Comparison of ENCODE assay signal across 8 cellular contexts in genomic region chr12:104682790-104683279, GRCh38.
DNase-seq lines count a peak whose midpoint lies in the region; ATAC-seq and TF ChIP-seq lines count a peak whose summit lies in the region.

No MANE protein-coding gene starts in this region.

- DNase-seq in GM10266 (ENCODE audit: extremely low spot score) (peak; percentile 65), right cardiac atrium (peak in 1 of 3 donors; percentile 47), upper lobe of left lung (peak in 1 of 2 donors; percentile 70), NCI-H345 (lab: John Stamatoyannopoulos, UW) (no peak), amniotic stem cell (lab: John Stamatoyannopoulos, UW) (no peak)
- DNase-seq in activated CD4-positive, alpha-beta T cell treated with anti-CD3 and anti-CD28 coated beads for 24 hours (ENCODE audit: low read depth in 2 of 2): peak; percentile 55 to 68

- H3K27ac ChIP-seq in right cardiac atrium (ENCODE audit: low read length): peak overlapping the region; percentile 9
- H3K27ac ChIP-seq in upper lobe of left lung: peak overlapping the region; percentile 3 to 81 (median 68)

- H3K9me3 ChIP-seq in right cardiac atrium (ENCODE audit: control insufficient read depth, low read length) (no peaks in the 10 kb centered on the region), upper lobe of left lung (no peaks in the 10 kb centered on the region)

- TF ChIP-seq CTCF in GM10266 (IDR thresholded peaks at IDR 0.05; ENCODE audit: control insufficient read depth, insufficient read depth, low read depth, missing control alignments) (no peak), upper lobe of left lung (IDR thresholded peaks at IDR 0.05) (no peak)

- H3K4me1 ChIP-seq in right cardiac atrium (ENCODE audit: control insufficient read depth, insufficient read depth, low read length) (peaks cover 3% of the 10 kb centered on the region), upper lobe of left lung (peaks cover 21 to 49% (median 27%) of the 10 kb centered on the region in 4 donors)

- TF ChIP-seq EP300 in upper lobe of left lung (IDR thresholded peaks at IDR 0.05): no peak

- H3K36me3 ChIP-seq in upper lobe of left lung: no peaks in the 10 kb centered on the region

- no peak for TF ChIP-seq POLR2A in upper lobe of left lung (IDR thresholded peaks at IDR 0.05)

- H3K4me3 ChIP-seq in right cardiac atrium (ENCODE audit: low read length) (no peak overlapping the region), upper lobe of left lung (no peak overlapping the region)

- H3K27me3 ChIP-seq in right cardiac atrium (ENCODE audit: control insufficient read depth, insufficient read depth): no peaks in the 10 kb centered on the region
- H3K27me3 ChIP-seq in upper lobe of left lung: no peaks in the 10 kb centered on the region

- 69% methylated on average over 7 of the region's 7 CpGs for WGBS in right cardiac atrium
- WGBS in upper lobe of left lung, 2 donors: 42 to 47% methylated on average over 7 of the region's 7 CpGs

- intact Hi-C loops in right cardiac atrium (cut with DNase I): no loop called here

- ATAC-seq in HG03045 (IDR thresholded peaks at IDR 0.05; ENCODE audit: unreplicated experiment) (peak; percentile 71), right cardiac atrium (peak; percentile 19 to 52), upper lobe of left lung (ENCODE audit: low FRiP score in 2 of 2) (peak; percentile 62 to 65), HG02884 (IDR thresholded peaks at IDR 0.05; ENCODE audit: unreplicated experiment) (no peak)

Comparison
In these comparisons a context has a peak if more than half of its experiments do, and no peak if none do; other contexts are left out.
1. DNase-seq: peak in GM10266 (single experiment) and activated CD4-positive, alpha-beta T cell treated with anti-CD3 and anti-CD28 coated beads for 24 hours (2 of 2); none in NCI-H345 (single experiment) and amniotic stem cell (single experiment).